In genomic region chr3:157333551-157333991, GRCh38 we compare ENCODE assay signal across 17 cellular contexts.
DNase-seq lines count a peak whose midpoint lies in the region; TF ChIP-seq lines count a peak whose summit lies in the region.
"Had no signal": no experiment of that assay in that cellular context is flagged by ENCODE, and none has a peak within 500 bp of the region (broad histone marks: within the 10 kb centered on the region; RNA-seq: fewer than 3 reads in every experiment).

No MANE protein-coding gene starts in this region.

- H3F3A ChIP-seq in smooth muscle cell (ENCODE audit: low read depth), result no peaks in the 10 kb centered on the region

- peak overlapping the region; percentile 56 for H3K4me2 ChIP-seq in smooth muscle cell

- no peak for TF ChIP-seq POLR2A in esophagus muscularis mucosa (IDR thresholded peaks at IDR 0.05; ENCODE audit: low read depth)

- peaks cover 40% of the 10 kb centered on the region for H3K4me1 ChIP-seq in SJSA1 (replicated peaks)
- peaks cover 8% of the 10 kb centered on the region for H3K4me1 ChIP-seq in smooth muscle cell (ENCODE audit: low read depth)
- no peaks in the 10 kb centered on the region for H3K4me1 ChIP-seq in BE2C
- no peaks in the 10 kb centered on the region for H3K4me1 ChIP-seq in esophagus muscularis mucosa
- H3K4me1 ChIP-seq: esophagus squamous epithelium, prostate gland had no signal

- H3K4me3 ChIP-seq in SJSA1, result no peak overlapping the region
- no peak overlapping the region for H3K4me3 ChIP-seq in smooth muscle cell
- no peak overlapping the region for H3K4me3 ChIP-seq in dorsolateral prefrontal cortex
- no peak overlapping the region for H3K4me3 ChIP-seq in BE2C (ENCODE audit: low read depth, low read length)
- H3K4me3 ChIP-seq in esophagus muscularis mucosa, result no peak overlapping the region
- H3K4me3 ChIP-seq: esophagus squamous epithelium, prostate gland had no signal

- no peaks in the 10 kb centered on the region for H3K79me2 ChIP-seq in smooth muscle cell (ENCODE audit: low read depth)

- no peak for TF ChIP-seq CTCF in smooth muscle cell (IDR thresholded peaks at IDR 0.05; ENCODE audit: borderline replicate concordance, insufficient read depth, poor library complexity, severe bottlenecking)
- TF ChIP-seq CTCF in dorsolateral prefrontal cortex (IDR thresholded peaks at IDR 0.05 in 54 of 56, conservative IDR thresholded peaks at IDR 0.05 in 2 of 56; ENCODE audit: low read depth in 1 of 56, partially characterized antibody in 56 of 56), result no peak
- TF ChIP-seq CTCF in BE2C (IDR thresholded peaks at IDR 0.05; ENCODE audit: low read depth, low read length), result no peak
- no peak for TF ChIP-seq CTCF in esophagus muscularis mucosa (IDR thresholded peaks at IDR 0.05)

- peak overlapping the region; percentile 72 for H3K27ac ChIP-seq in SJSA1
- H3K27ac ChIP-seq in smooth muscle cell (ENCODE audit: low read depth), result no peak overlapping the region
- no peak overlapping the region for H3K27ac ChIP-seq in dorsolateral prefrontal cortex
- no peak overlapping the region for H3K27ac ChIP-seq in esophagus muscularis mucosa (replicated peaks in 1 of 4)
- H3K27ac ChIP-seq: esophagus squamous epithelium, HL-60, prostate gland had no signal

- intact Hi-C loops in dorsolateral prefrontal cortex (cut with DNase I) (loop anchor here in 1 of 2 donors (5.0 kb wide), 1 partner anchor 86 kb away; no protein-coding TSS in a partner anchor), esophagus muscularis mucosa (cut with DNase I) (no loop called here)

- H3K9me3 ChIP-seq in SJSA1 (replicated peaks) (no peaks in the 10 kb centered on the region), smooth muscle cell (replicated peaks; ENCODE audit: low read depth) (no peaks in the 10 kb centered on the region), BE2C (no peaks in the 10 kb centered on the region), esophagus muscularis mucosa (no peaks in the 10 kb centered on the region)
- H3K9me3 ChIP-seq: esophagus squamous epithelium, prostate gland had no signal

- DNase-seq in GM03348 (ENCODE audit: low spot score), result peak; percentile 39
- peak in 1 of 2 experiments; percentile 69 for DNase-seq in SJSA1 (ENCODE audit: low read depth in 1 of 2, low spot score in 2 of 2)
- peak; percentile 96 for DNase-seq in fibroblast of gingiva (ENCODE audit: low read depth)
- no peak for DNase-seq in smooth muscle cell (lab: John Stamatoyannopoulos, UW; ENCODE audit: unreplicated experiment)
- DNase-seq in dorsolateral prefrontal cortex, result no peak
- DNase-seq in BE2C, result no peak
- DNase-seq in esophagus muscularis mucosa (ENCODE audit: extremely low spot score), result no peak
- DNase-seq: activated naive CD8-positive, alpha-beta T cell treated with anti-CD3 and anti-CD28 coated beads for 36 hours; activated T-cell treated with anti-CD3 and anti-CD28 coated beads, Interleukin-2, amount 50 U/mL, for 72 hours; caudate nucleus; DMS 273 treated with DMSO at 0.1 percent for 48 hours; esophagus squamous epithelium; GOT3; left cardiac atrium; NCI-H1930 had no signal

- no peaks in the 10 kb centered on the region for H3K27me3 ChIP-seq in SJSA1 (replicated peaks)
- H3K27me3 ChIP-seq in smooth muscle cell (ENCODE audit: low read depth), result no peaks in the 10 kb centered on the region
- no peaks in the 10 kb centered on the region for H3K27me3 ChIP-seq in dorsolateral prefrontal cortex
- no peaks in the 10 kb centered on the region for H3K27me3 ChIP-seq in BE2C
- no peaks in the 10 kb centered on the region for H3K27me3 ChIP-seq in esophagus muscularis mucosa
- H3K27me3 ChIP-seq: esophagus squamous epithelium had no signal

- no peaks in the 10 kb centered on the region for H4K20me1 ChIP-seq in smooth muscle cell (ENCODE audit: low read depth)

- H3K36me3 ChIP-seq in SJSA1 (no peaks in the 10 kb centered on the region), smooth muscle cell (ENCODE audit: low read depth) (no peaks in the 10 kb centered on the region), BE2C (no peaks in the 10 kb centered on the region), esophagus muscularis mucosa (no peaks in the 10 kb centered on the region)
- H3K36me3 ChIP-seq: esophagus squamous epithelium, prostate gland had no signal

- H3K9ac ChIP-seq in smooth muscle cell (ENCODE audit: low read depth), result no peak overlapping the region

- 43% methylated on average over 2 of the region's 2 CpGs for WGBS in smooth muscle cell (ENCODE audit: low lambda C conversion rate)
- 61% methylated on average over 2 of the region's 2 CpGs for WGBS in esophagus muscularis mucosa

- H2AFZ ChIP-seq in smooth muscle cell (ENCODE audit: low read depth), result no peak overlapping the region

- no peak for TF ChIP-seq EP300 in esophagus muscularis mucosa (IDR thresholded peaks at IDR 0.05)

Comparison
In these comparisons a context has a peak if more than half of its experiments do, and no peak if none do; other contexts are left out.
1. DNase-seq: peak in GM03348 (single experiment) and fibroblast of gingiva (single experiment); none in smooth muscle cell (single experiment), dorsolateral prefrontal cortex (0 of 10), BE2C (single experiment) and esophagus muscularis mucosa (single experiment).